ENCODE assay signal across 18 cellular contexts in the genomic region with DNA sequence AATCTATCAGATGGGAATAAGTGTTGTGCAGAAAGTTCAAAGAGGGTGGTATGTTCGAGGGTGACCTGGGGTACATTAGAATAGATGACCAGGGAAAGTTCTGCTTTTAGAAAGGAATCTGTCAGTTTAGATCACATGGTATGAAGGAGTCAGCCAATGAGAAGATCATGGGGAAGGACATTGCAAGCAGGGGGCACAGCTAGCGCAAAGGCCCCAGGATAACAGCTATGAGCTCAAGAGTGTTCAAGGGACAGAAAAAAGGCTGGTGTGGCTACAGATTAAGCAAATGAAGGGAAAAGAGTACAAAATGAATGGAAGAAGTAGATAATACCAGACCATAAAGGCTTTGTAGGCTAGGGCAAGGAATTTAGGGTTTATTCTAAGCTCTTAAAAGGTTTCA. TPM values are rescaled to one million over a fixed set of nuclear protein-coding genes. Genes with fewer than 3 reads are reported as not detected.
DNase-seq lines count a peak whose midpoint lies in the region; ATAC-seq and TF ChIP-seq lines count a peak whose summit lies in the region.
"Had no signal": no experiment of that assay in that cellular context is flagged by ENCODE, and none has a peak within 500 bp of the region (broad histone marks: within the 10 kb centered on the region; RNA-seq: fewer than 3 reads in every experiment).

No MANE protein-coding gene starts in this region.

- no peaks in the 10 kb centered on the region for H3K27me3 ChIP-seq in GM23248 (replicated peaks; ENCODE audit: insufficient read depth)
- H3K27me3 ChIP-seq in left lung: no peaks in the 10 kb centered on the region
- no peaks in the 10 kb centered on the region for H3K27me3 ChIP-seq in smooth muscle cell (ENCODE audit: low read depth)
- no peaks in the 10 kb centered on the region for H3K27me3 ChIP-seq in MG63
- H3K27me3 ChIP-seq: body of pancreas, sigmoid colon had no signal

- no peak overlapping the region for H3K4me3 Mint-ChIP-seq in activated T-helper 17 cell treated with anti-CD3 and anti-CD28 coated beads, Interleukin-2, amount 50 U/mL, for 72 hours
- H3K4me3 Mint-ChIP-seq in activated CD4-positive, alpha-beta memory T cell treated with anti-CD3 and anti-CD28 coated beads, Interleukin-2, amount 10 ng/mL, durations not matched to agents 7 days and 5 days: no peak overlapping the region
- H3K4me3 Mint-ChIP-seq: H9; natural killer cell treated with Interleukin-12 subunit alpha and Interleukin-12 subunit beta and Interleukin-15 and Interleukin-18, amount 100 ng/mL, for 72 hours; T-helper 1 cell treated with Interleukin-12 subunit alpha and Interleukin-12 subunit beta and Interleukin-4 antibody, amounts not matched to agents 30 μg/mL and 1 μg/mL, for 36 hours had no signal

- in situ Hi-C loops in GM23248 (cut with MboI): no loop called here

- POLR2A ChIA-PET in activated CD4-positive, alpha-beta memory T cell treated with anti-CD3 and anti-CD28 coated beads, Interleukin-2, amount 10 ng/mL, durations not matched to agents 7 days and 5 days (lab: Charles Lee): interaction anchor here (0.7 to 0.9 kb wide), 2 partner anchors 9 to 200 kb away, joined by 3 read pairs; partner anchors contain the start of genes LEPR and LEPROT

- intact Hi-C loops in left lung (cut with DNase I): no loop called here

- no peaks in the 10 kb centered on the region for H3K27me3 Mint-ChIP-seq in activated T-helper 17 cell treated with anti-CD3 and anti-CD28 coated beads, Interleukin-2, amount 50 U/mL, for 72 hours
- H3K27me3 Mint-ChIP-seq in activated CD4-positive, alpha-beta memory T cell treated with anti-CD3 and anti-CD28 coated beads, Interleukin-2, amount 10 ng/mL, durations not matched to agents 7 days and 5 days: no peaks in the 10 kb centered on the region
- H3K27me3 Mint-ChIP-seq: natural killer cell treated with Interleukin-12 subunit alpha and Interleukin-12 subunit beta and Interleukin-15 and Interleukin-18, amount 100 ng/mL, for 72 hours had no signal

- H3K79me2 ChIP-seq in GM23248 (ENCODE audit: insufficient read depth) (peaks cover 72% of the 10 kb centered on the region), smooth muscle cell (ENCODE audit: low read depth) (peaks cover 47% of the 10 kb centered on the region)

- H3K4me1 ChIP-seq in GM23248 (ENCODE audit: insufficient read depth) (peaks cover 46% of the 10 kb centered on the region), left lung (peaks cover 0 to 55% of the 10 kb centered on the region in 2 donors), smooth muscle cell (ENCODE audit: low read depth) (peaks cover 35% of the 10 kb centered on the region)

- H3K9me2 ChIP-seq in GM23248 (ENCODE audit: insufficient read depth): no peaks in the 10 kb centered on the region

- H3F3A ChIP-seq in GM23248 (ENCODE audit: insufficient read depth): peaks cover 50% of the 10 kb centered on the region
- peaks cover 9% of the 10 kb centered on the region for H3F3A ChIP-seq in smooth muscle cell (ENCODE audit: low read depth)

- peaks cover 48% of the 10 kb centered on the region for H3K36me3 ChIP-seq in GM23248 (ENCODE audit: low read depth)
- H3K36me3 ChIP-seq in left lung: peaks cover 0 to 75% of the 10 kb centered on the region in 2 donors
- no peaks in the 10 kb centered on the region for H3K36me3 ChIP-seq in smooth muscle cell (ENCODE audit: low read depth)
- peaks cover 47% of the 10 kb centered on the region for H3K36me3 ChIP-seq in MG63

- H3K9me3 Mint-ChIP-seq in activated T-helper 17 cell treated with anti-CD3 and anti-CD28 coated beads, Interleukin-2, amount 50 U/mL, for 72 hours: no peaks in the 10 kb centered on the region
- H3K9me3 Mint-ChIP-seq in activated CD4-positive, alpha-beta memory T cell treated with anti-CD3 and anti-CD28 coated beads, Interleukin-2, amount 10 ng/mL, durations not matched to agents 7 days and 5 days: no peaks in the 10 kb centered on the region
- H3K9me3 Mint-ChIP-seq: H9; natural killer cell treated with Interleukin-12 subunit alpha and Interleukin-12 subunit beta and Interleukin-15 and Interleukin-18, amount 100 ng/mL, for 72 hours; T-helper 1 cell treated with Interleukin-12 subunit alpha and Interleukin-12 subunit beta and Interleukin-4 antibody, amounts not matched to agents 30 μg/mL and 1 μg/mL, for 36 hours had no signal

- DNase-seq in GM23248 (no peak), left lung (no peak), smooth muscle cell (lab: John Stamatoyannopoulos, UW; ENCODE audit: unreplicated experiment) (no peak), DMS153 (lab: John Stamatoyannopoulos, UW) (no peak), DMS 273 (lab: John Stamatoyannopoulos, UW; ENCODE audit: unreplicated experiment) (no peak), MG63 (no peak)
- DNase-seq in activated CD4-positive, alpha-beta memory T cell treated with anti-CD3 and anti-CD28 coated beads, Interleukin-2, amount 10 ng/mL, durations not matched to agents 7 days and 5 days: no peak
- DNase-seq: activated CD4-positive, alpha-beta T cell treated with anti-CD3 and anti-CD28 coated beads for 1 hour; activated naive CD4-positive, alpha-beta T cell; body of pancreas; H9; NCI-H2171 treated with DMSO at 0.1 percent for 48 hours; NK-92 treated with Interleukin-12 subunit alpha and Interleukin-12 subunit beta, amount 100 ng/mL, for 24 hours; sigmoid colon; stimulated activated naive CD4-positive, alpha-beta T cell had no signal

- H3K36me3 Mint-ChIP-seq in activated T-helper 17 cell treated with anti-CD3 and anti-CD28 coated beads, Interleukin-2, amount 50 U/mL, for 72 hours (ENCODE audit: low read depth): peaks cover 78% of the 10 kb centered on the region
- H3K36me3 Mint-ChIP-seq in activated CD4-positive, alpha-beta memory T cell treated with anti-CD3 and anti-CD28 coated beads, Interleukin-2, amount 10 ng/mL, durations not matched to agents 7 days and 5 days (ENCODE audit: low read depth): peaks cover 55% of the 10 kb centered on the region

- CTCF ChIA-PET in activated CD4-positive, alpha-beta memory T cell treated with anti-CD3 and anti-CD28 coated beads, Interleukin-2, amount 10 ng/mL, durations not matched to agents 7 days and 5 days (lab: Charles Lee): interaction anchor here (0.6 to 5.4 kb wide), 7 partner anchors 9 to 259 kb away, joined by 3 to 27 read pairs (median 5); partner anchors contain the start of genes LEPR and LEPROT

- H3K27ac ChIP-seq in GM23248 (peak overlapping the region; percentile 93; the same call in 1 of the 2 replicates), left lung (peak overlapping the region; percentile 58 to 79), smooth muscle cell (ENCODE audit: low read depth) (peak overlapping the region; percentile 86)

- H3K9me3 ChIP-seq in GM23248 (ENCODE audit: low read depth): no peaks in the 10 kb centered on the region
- H3K9me3 ChIP-seq in left lung: no peaks in the 10 kb centered on the region
- no peaks in the 10 kb centered on the region for H3K9me3 ChIP-seq in smooth muscle cell (replicated peaks; ENCODE audit: low read depth)
- peaks cover 2% of the 10 kb centered on the region; the same call in 1 of the 2 replicates for H3K9me3 ChIP-seq in MG63
- H3K9me3 ChIP-seq: body of pancreas, sigmoid colon had no signal

- no peak overlapping the region for H3K4me3 ChIP-seq in GM23248
- H3K4me3 ChIP-seq in left lung: no peak overlapping the region
- H3K4me3 ChIP-seq in smooth muscle cell: no peak overlapping the region
- H3K4me3 ChIP-seq in MG63: no peak overlapping the region
- H3K4me3 ChIP-seq: body of pancreas, sigmoid colon had no signal

- ATAC-seq in activated T-helper 17 cell treated with anti-CD3 and anti-CD28 coated beads, Interleukin-2, amount 50 U/mL, for 72 hours (replicated peaks): no peak
- no peak for ATAC-seq in left lung
- ATAC-seq: body of pancreas; natural killer cell treated with Interleukin-12 subunit alpha and Interleukin-12 subunit beta and Interleukin-15 and Interleukin-18, amount 100 ng/mL, for 72 hours had no signal

- peak overlapping the region; percentile 26 for H3K27ac Mint-ChIP-seq in activated T-helper 17 cell treated with anti-CD3 and anti-CD28 coated beads, Interleukin-2, amount 50 U/mL, for 72 hours
- no peak overlapping the region for H3K27ac Mint-ChIP-seq in activated CD4-positive, alpha-beta memory T cell treated with anti-CD3 and anti-CD28 coated beads, Interleukin-2, amount 10 ng/mL, durations not matched to agents 7 days and 5 days
- H3K27ac Mint-ChIP-seq: natural killer cell treated with Interleukin-12 subunit alpha and Interleukin-12 subunit beta and Interleukin-15 and Interleukin-18, amount 100 ng/mL, for 72 hours; T-helper 1 cell treated with Interleukin-12 subunit alpha and Interleukin-12 subunit beta and Interleukin-4 antibody, amounts not matched to agents 30 μg/mL and 1 μg/mL, for 36 hours had no signal

- no peak overlapping the region for H3K4me2 ChIP-seq in GM23248 (ENCODE audit: unreplicated experiment)
- peak overlapping the region; percentile 62 for H3K4me2 ChIP-seq in smooth muscle cell

- H3K4me1 Mint-ChIP-seq in activated T-helper 17 cell treated with anti-CD3 and anti-CD28 coated beads, Interleukin-2, amount 50 U/mL, for 72 hours: peaks cover 42% of the 10 kb centered on the region
- peaks cover 52% of the 10 kb centered on the region for H3K4me1 Mint-ChIP-seq in activated CD4-positive, alpha-beta memory T cell treated with anti-CD3 and anti-CD28 coated beads, Interleukin-2, amount 10 ng/mL, durations not matched to agents 7 days and 5 days

- 96% methylated on average over 2 of the region's 2 CpGs for WGBS in GM23248 (ENCODE audit: low coverage in 1 of 2, low lambda C conversion rate in 2 of 2, missing lambda C conversion rate in 2 of 2), 2 experiments
- WGBS in smooth muscle cell (ENCODE audit: low lambda C conversion rate): 99% methylated on average over 2 of the region's 2 CpGs

- H3K9ac ChIP-seq in GM23248 (no peak overlapping the region), smooth muscle cell (ENCODE audit: low read depth) (no peak overlapping the region)

- H4K20me1 ChIP-seq in GM23248 (ENCODE audit: insufficient read depth) (no peaks in the 10 kb centered on the region), smooth muscle cell (ENCODE audit: low read depth) (peaks cover 42% of the 10 kb centered on the region)

- no peak for TF ChIP-seq CTCF in left lung (IDR thresholded peaks at IDR 0.05)
- TF ChIP-seq CTCF in smooth muscle cell (IDR thresholded peaks at IDR 0.05; ENCODE audit: borderline replicate concordance, insufficient read depth, poor library complexity, severe bottlenecking): no peak

- H2AFZ ChIP-seq in GM23248: no peak overlapping the region
- H2AFZ ChIP-seq in smooth muscle cell (ENCODE audit: low read depth): no peak overlapping the region

RNA-seq across cellular contexts. Expression of gene LEPR, which starts 8.6 kb away (rescaled TPM):
- total RNA-seq in GM23248 (2014; rRNA removed; shearing (Covaris generic)): 10.6 and 11.0 TPM in 2 replicates
- 8.7 TPM in 2 replicates for polyA plus RNA-seq in GM23248 (2016; fragmentation: Nextera tagmentation; extraction: Ambion mirVana)
- total RNA-seq in activated T-helper 17 cell treated with anti-CD3 and anti-CD28 coated beads, Interleukin-2, amount 50 U/mL, for 72 hours: 1 to 10 TPM; 4.6 to 9.2 TPM
- 10 to 100 TPM; 16.6 to 24.7 TPM for total RNA-seq in left lung
- total RNA-seq in smooth muscle cell: 15.1 and 20.3 TPM in 2 replicates
- polyA plus RNA-seq in smooth muscle cell: 5.9 and 9.3 TPM in 2 replicates
- 1 to 10 TPM; 3.7 to 4.2 TPM for total RNA-seq in activated CD4-positive, alpha-beta memory T cell treated with anti-CD3 and anti-CD28 coated beads, Interleukin-2, amount 10 ng/mL, durations not matched to agents 7 days and 5 days
- 1.7 and 4.0 TPM in 2 replicates for total RNA-seq in MG63 (2014; rRNA removed; shearing (Covaris generic); ENCODE audit: low replicate concordance)

RNA-seq across cellular contexts. Expression of gene LEPROT, which starts 8.6 kb away (rescaled TPM):
- 66.9 and 67.9 TPM in 2 replicates for total RNA-seq in GM23248 (2014; rRNA removed; shearing (Covaris generic))
- polyA plus RNA-seq in GM23248 (2016; fragmentation: Nextera tagmentation; extraction: Ambion mirVana) (171 and 174 TPM in 2 replicates), smooth muscle cell (67.8 and 76.4 TPM in 2 replicates)
- total RNA-seq in activated T-helper 17 cell treated with anti-CD3 and anti-CD28 coated beads, Interleukin-2, amount 50 U/mL, for 72 hours: 10 to 100 TPM; 29.6 to 33.4 TPM
- total RNA-seq in left lung (100 to 1,000 TPM; 114 to 132 TPM), smooth muscle cell (61.0 and 93.2 TPM in 2 replicates)
- total RNA-seq in activated CD4-positive, alpha-beta memory T cell treated with anti-CD3 and anti-CD28 coated beads, Interleukin-2, amount 10 ng/mL, durations not matched to agents 7 days and 5 days: 10 to 100 TPM; 29.2 to 31.3 TPM
- 16.0 and 17.4 TPM in 2 replicates for total RNA-seq in MG63 (2014; rRNA removed; shearing (Covaris generic); ENCODE audit: low replicate concordance)
